In genomic region chr2:8278709-8279354, GRCh38 we compare ENCODE assay signal across 20 cellular contexts.
DNase-seq lines count a peak whose midpoint lies in the region; TF ChIP-seq lines count a peak whose summit lies in the region.
"Had no signal": no experiment of that assay in that cellular context is flagged by ENCODE, and none has a peak within 500 bp of the region (broad histone marks: within the 10 kb centered on the region; RNA-seq: fewer than 3 reads in every experiment).

No MANE protein-coding gene starts in this region.

- peaks cover 21% of the 10 kb centered on the region for H3K4me1 ChIP-seq in CD4-positive, alpha-beta memory T cell (ENCODE audit: insufficient read depth, low read length)
- H3K4me1 ChIP-seq in Karpas-422 (ENCODE audit: low read length) (peaks cover 26% of the 10 kb centered on the region), neuronal stem cell (ENCODE audit: control insufficient read depth in 2 of 2, insufficient read depth in 1 of 2, low read depth in 1 of 2, low read length in 2 of 2) (peaks cover 2% of the 10 kb centered on the region in 2 donors)
- H3K4me1 ChIP-seq: body of pancreas, psoas muscle, SJSA1 had no signal

- H2AK5ac ChIP-seq in neuronal stem cell (ENCODE audit: low read depth, low read length) = no peak overlapping the region

- H3K9ac ChIP-seq in Karpas-422 (ENCODE audit: low read length) = peak overlapping the region; percentile 43
- no peak overlapping the region for H3K9ac ChIP-seq in neuronal stem cell (ENCODE audit: low read depth, low read length, poor library complexity)

- no peak overlapping the region for H2BK120ac ChIP-seq in neuronal stem cell (ENCODE audit: low read depth, low read length)

- no peaks in the 10 kb centered on the region for H3K9me2 ChIP-seq in Karpas-422 (replicated peaks; ENCODE audit: insufficient read depth, low read length)

- peaks cover 0 to 3% of the 10 kb centered on the region in 2 donors for H3K36me3 Mint-ChIP-seq in CD4-positive, alpha-beta memory T cell

- H3K27ac ChIP-seq in CD4-positive, alpha-beta memory T cell (ENCODE audit: low read depth, low read length) = no peak overlapping the region
- no peak overlapping the region for H3K27ac ChIP-seq in Karpas-422 (ENCODE audit: low read length)
- peak overlapping the region; percentile 54 for H3K27ac ChIP-seq in cingulate gyrus (ENCODE audit: low read depth, low read length)
- no peak overlapping the region for H3K27ac ChIP-seq in neuronal stem cell (replicated peaks; ENCODE audit: low read length)
- H3K27ac ChIP-seq: body of pancreas, psoas muscle, SJSA1 had no signal

- TF ChIP-seq CTCF in lower leg skin (IDR thresholded peaks at IDR 0.05) = no peak

- H3K4ac ChIP-seq in neuronal stem cell (ENCODE audit: low read length) = no peak overlapping the region

- peak overlapping the region in 7 of 8 donors; percentile 40 to 76 (median 62) for H3K4me3 Mint-ChIP-seq in CD4-positive, alpha-beta memory T cell
- H3K4me3 Mint-ChIP-seq: dendritic cell treated with granulocyte-macrophage colony-stimulating factor and Interleukin-4, amounts not matched to agents 40 ng/mL and 50 ng/mL, for 4 days had no signal

- H2BK5ac ChIP-seq in neuronal stem cell (ENCODE audit: low read length) = no peak overlapping the region

- H3K9me3 ChIP-seq in CD4-positive, alpha-beta memory T cell (ENCODE audit: control insufficient read depth in 1 of 2, low read length in 2 of 2) = no peaks in the 10 kb centered on the region
- no peaks in the 10 kb centered on the region for H3K9me3 ChIP-seq in Karpas-422 (ENCODE audit: low read length)
- peaks cover 0 to 7% of the 10 kb centered on the region in 2 donors for H3K9me3 ChIP-seq in neuronal stem cell (replicated peaks in 1 of 2; ENCODE audit: control insufficient read depth in 2 of 2, insufficient read depth in 1 of 2, low read depth in 1 of 2, low read length in 2 of 2)
- H3K9me3 ChIP-seq: body of pancreas, psoas muscle, SJSA1 had no signal

- TF ChIP-seq POLR2A in lower leg skin (IDR thresholded peaks at IDR 0.05) = no peak

- no peaks in the 10 kb centered on the region for H3K9me3 Mint-ChIP-seq in CD4-positive, alpha-beta memory T cell
- H3K9me3 Mint-ChIP-seq: activated T-cell treated with anti-CD3 and anti-CD28 coated beads, Interleukin-2, amount 50 U/mL, for 4 hours had no signal

- H3K79me2 ChIP-seq in Karpas-422 (ENCODE audit: low read length) = no peaks in the 10 kb centered on the region

- no peaks in the 10 kb centered on the region for H3K27me3 Mint-ChIP-seq in CD4-positive, alpha-beta memory T cell

- no peak overlapping the region for H4K91ac ChIP-seq in neuronal stem cell (ENCODE audit: low read depth, low read length, poor library complexity)

- no peaks in the 10 kb centered on the region for H3K27me3 ChIP-seq in CD4-positive, alpha-beta memory T cell (ENCODE audit: insufficient read depth, low read length)
- no peaks in the 10 kb centered on the region for H3K27me3 ChIP-seq in Karpas-422 (ENCODE audit: low read length)
- H3K27me3 ChIP-seq in neuronal stem cell (ENCODE audit: control insufficient read depth in 3 of 3, insufficient read depth in 3 of 3, low read depth in 1 of 3, low read length in 3 of 3) = no peaks in the 10 kb centered on the region
- H3K27me3 ChIP-seq: body of pancreas, SJSA1 had no signal

- H3K36me3 ChIP-seq in CD4-positive, alpha-beta memory T cell (ENCODE audit: insufficient read depth, low read length) = no peaks in the 10 kb centered on the region
- H3K36me3 ChIP-seq in Karpas-422 (ENCODE audit: insufficient read depth, low read length) (no peaks in the 10 kb centered on the region; the same call in 1 of the 2 replicates), neuronal stem cell (replicated peaks in 1 of 2; ENCODE audit: control insufficient read depth in 2 of 2, insufficient read depth in 2 of 2, low read length in 2 of 2) (no peaks in the 10 kb centered on the region)
- H3K36me3 ChIP-seq: SJSA1 had no signal

- POLR2A ChIA-PET in CD4-positive, alpha-beta memory T cell (lab: Charles Lee; ENCODE audit: partially characterized antibody) = interaction anchor here (0.9 to 1.6 kb wide), 3 partner anchors 24 to 404 kb away, joined by 3 to 6 read pairs (median 6); partner anchors contain the start of gene ID2

- H3K23ac ChIP-seq in neuronal stem cell (ENCODE audit: low read depth, low read length, poor library complexity) = no peak overlapping the region

- peaks cover 10 to 45% (median 27%) of the 10 kb centered on the region in 4 donors for H3K4me1 Mint-ChIP-seq in CD4-positive, alpha-beta memory T cell

- CTCF ChIA-PET in CD4-positive, alpha-beta memory T cell (lab: Charles Lee; ENCODE audit: partially characterized antibody) = interaction anchor here (1.2 kb wide), 1 partner anchor 8 kb away, joined by 3 read pairs; no protein-coding TSS in a partner anchor

- no peaks in the 10 kb centered on the region for H3K79me1 ChIP-seq in neuronal stem cell (ENCODE audit: low read depth, low read length)

- peak overlapping the region; percentile 65 for H3K4me2 ChIP-seq in Karpas-422 (ENCODE audit: low read depth, low read length, poor library complexity, severe bottlenecking)
- no peak overlapping the region for H3K4me2 ChIP-seq in neuronal stem cell (ENCODE audit: insufficient read depth, low read length, poor library complexity, severe bottlenecking)

- H3K18ac ChIP-seq in neuronal stem cell (ENCODE audit: low read length) = peak overlapping the region; percentile 54

- H3K4me3 ChIP-seq in CD4-positive, alpha-beta memory T cell (ENCODE audit: low read length in 2 of 2) = no peak overlapping the region
- H3K4me3 ChIP-seq in Karpas-422 (ENCODE audit: low read length) = peak overlapping the region; percentile 43
- H3K4me3 ChIP-seq in neuronal stem cell (ENCODE audit: low read length in 2 of 2) = no peak overlapping the region
- H3K4me3 ChIP-seq in lower leg skin (ENCODE audit: low read depth, poor library complexity, severe bottlenecking) = no peak overlapping the region
- H3K4me3 ChIP-seq: body of pancreas, psoas muscle, SJSA1 had no signal

- no peaks in the 10 kb centered on the region for H4K20me1 ChIP-seq in Karpas-422 (ENCODE audit: insufficient read depth, low read depth, low read length)

- DNase-seq in CD4-positive, alpha-beta memory T cell = no peak
- DNase-seq in Karpas-422 = no peak
- DNase-seq in neuronal stem cell (ENCODE audit: low spot score) = no peak
- no peak for DNase-seq in OCI-M1 (lab: John Stamatoyannopoulos, UW)
- DNase-seq in NCI-H187 (lab: John Stamatoyannopoulos, UW) = no peak
- DNase-seq in NCI-H2081 (lab: John Stamatoyannopoulos, UW) = no peak
- no peak for DNase-seq in lower leg skin (ENCODE audit: low spot score in 2 of 2)
- DNase-seq: activated naive CD4-positive, alpha-beta T cell treated with anti-CD3 and anti-CD28 coated beads, Interleukin-2, amount 50 U/mL, for 16 hours; activated T-cell treated with anti-CD3 and anti-CD28 coated beads, Interleukin-2, amount 50 U/mL, for 4 hours; body of pancreas; GDM1; Kasumi-1; NCI-H1092 treated with DMSO at 0.1 percent for 48 hours; NCI-H526 treated with DMSO at 0.1 percent for 48 hours; psoas muscle; stimulated activated CD4-positive, alpha-beta T cell treated with anti-CD3 and anti-CD28 coated beads, Interleukin-4, amount 100 ng/mL, for 24 hours; T-helper 9 cell had no signal

- WGBS in neuronal stem cell (ENCODE audit: extremely low coverage in 2 of 2, insufficient read length in 2 of 2, insufficient replicate concordance in 1 of 2), 2 donors = no CpG with 5 or more reads among the region's 10 CpGs
- 84 to 89% methylated on average over 10 of the region's 10 CpGs for WGBS in lower leg skin, 2 donors

- peak overlapping the region; percentile 5 for H3K14ac ChIP-seq in neuronal stem cell (ENCODE audit: low read length)

- peak overlapping the region in 6 of 7 donors; percentile 47 to 88 (median 78) for H3K27ac Mint-ChIP-seq in CD4-positive, alpha-beta memory T cell
- H3K27ac Mint-ChIP-seq: dendritic cell treated with granulocyte-macrophage colony-stimulating factor and Interleukin-4, amounts not matched to agents 40 ng/mL and 50 ng/mL, for 4 days had no signal

- H2BK15ac ChIP-seq in neuronal stem cell (ENCODE audit: low read length) = no peak overlapping the region

- H2AFZ ChIP-seq in Karpas-422 (ENCODE audit: low read length) = no peak overlapping the region
- H2AFZ ChIP-seq in neuronal stem cell (ENCODE audit: low read length) = no peak overlapping the region

- H4K8ac ChIP-seq in neuronal stem cell (ENCODE audit: low read depth, low read length) = no peak overlapping the region

- intact Hi-C loops in CD4-positive, alpha-beta memory T cell (cut with micrococcal nuclease) = no loop called here
- intact Hi-C loops in lower leg skin (cut with DNase I; ENCODE audit: low total_unique reads) = no loop called here

- H2BK12ac ChIP-seq in neuronal stem cell (ENCODE audit: low read length) = peak overlapping the region; percentile 67
